In genomic region chr10:5571826-5572225, GRCh38 we compare ENCODE assay signal across 24 cellular contexts. TPM values are rescaled to one million over a fixed set of nuclear protein-coding genes. Genes with fewer than 3 reads are reported as not detected.
"Had no signal": no experiment of that assay in that cellular context is flagged by ENCODE, and none has a peak within 500 bp of the region (broad histone marks: within the 10 kb centered on the region; RNA-seq: fewer than 3 reads in every experiment).

No MANE protein-coding gene starts in this region.

- H3K27me3 ChIP-seq: SJCRH30 had no signal

- H3K27ac ChIP-seq: KMS-11, SJCRH30 had no signal

- FAIRE-seq: K562, RCC 7860 had no signal

- H3K36me3 ChIP-seq: SJCRH30 had no signal

- H3K9me3 ChIP-seq: SJCRH30 had no signal

- ATAC-seq: K562, SK-N-SH treated with all-trans-retinoic acid at 6 μM for 48 hours had no signal

- DNase-seq: Kasumi-1, MM.1S, NCI-H1092 treated with DMSO at 0.1 percent for 48 hours, NCI-H1436, NCI-H187, NCI-H2029, NCI-H2081 treated with DMSO at 0.1 percent for 48 hours, NCI-H2171, NCI-H226, NCI-H446, NCI-H510A, NCI-H524 treated with DMSO at 0.1 percent for 48 hours, NCI-H69, NCI-H774, RPMI8226, SHP77 treated with DMSO at 0.1 percent for 48 hours, SJCRH30 had no signal

- H3K4me3 ChIP-seq: K562, SJCRH30 had no signal

RNA-seq across cellular contexts. Expression of gene CALML3, which starts 47.1 kb away (rescaled TPM):
- total RNA-seq: HT1080, K562, M059J, SJCRH30 had no signal
- polyA plus RNA-seq: IgD-negative memory B cell, K562 had no signal
